In genomic region chr4:112184438-112184837, GRCh38 we compare ENCODE assay signal across 16 cellular contexts. TPM values are rescaled to one million over a fixed set of nuclear protein-coding genes. Genes with fewer than 3 reads are reported as not detected.
DNase-seq lines count a peak whose midpoint lies in the region; ATAC-seq and TF ChIP-seq lines count a peak whose summit lies in the region.
"Had no signal": no experiment of that assay in that cellular context is flagged by ENCODE, and none has a peak within 500 bp of the region (broad histone marks: within the 10 kb centered on the region; RNA-seq: fewer than 3 reads in every experiment).

No MANE protein-coding gene starts in this region.

- H3K4me1 ChIP-seq in heart left ventricle (peaks cover 0 to 21% (median 0%) of the 10 kb centered on the region in 12 donors), gastrocnemius medialis (no peaks in the 10 kb centered on the region)
- H3K4me1 ChIP-seq: BE2C had no signal

- H3K27ac ChIP-seq in heart left ventricle (no peak overlapping the region), gastrocnemius medialis (no peak overlapping the region)
- H3K27ac ChIP-seq: C4-2B, GM23248 had no signal

- in situ Hi-C loops in gastrocnemius medialis (cut with MboI; ENCODE audit: low sequenced_read_pairs in 4 of 4) = no loop called here

- no peak for TF ChIP-seq POLR2A in heart left ventricle (IDR thresholded peaks at IDR 0.05)
- no peak for TF ChIP-seq POLR2A in gastrocnemius medialis (IDR thresholded peaks at IDR 0.05)

- H3K27me3 ChIP-seq in heart left ventricle = no peaks in the 10 kb centered on the region
- H3K27me3 ChIP-seq in gastrocnemius medialis = no peaks in the 10 kb centered on the region
- H3K27me3 ChIP-seq: BE2C had no signal

- peaks cover 27% of the 10 kb centered on the region for H3K4me1 Mint-ChIP-seq in activated T-helper 17 cell treated with anti-CD3 and anti-CD28 coated beads, Interleukin-2, amount 50 U/mL, for 72 hours

- H3K27ac Mint-ChIP-seq in activated naive CD4-positive, alpha-beta T cell treated with anti-CD3 and anti-CD28 coated beads, Interleukin-2, amount 50 U/mL, for 72 hours = no peak overlapping the region
- H3K27ac Mint-ChIP-seq in activated T-helper 17 cell treated with anti-CD3 and anti-CD28 coated beads, Interleukin-2, amount 50 U/mL, for 72 hours = no peak overlapping the region

- peaks cover 0 to 5% of the 10 kb centered on the region in 2 donors for H3K36me3 Mint-ChIP-seq in activated naive CD4-positive, alpha-beta T cell treated with anti-CD3 and anti-CD28 coated beads, Interleukin-2, amount 50 U/mL, for 72 hours
- H3K36me3 Mint-ChIP-seq in activated T-helper 17 cell treated with anti-CD3 and anti-CD28 coated beads, Interleukin-2, amount 50 U/mL, for 72 hours (ENCODE audit: low read depth) = peaks cover 70% of the 10 kb centered on the region

- H3K36me3 ChIP-seq in heart left ventricle = peaks cover 0 to 27% (median 10%) of the 10 kb centered on the region in 9 donors
- no peaks in the 10 kb centered on the region for H3K36me3 ChIP-seq in gastrocnemius medialis
- H3K36me3 ChIP-seq: BE2C had no signal

- no peaks in the 10 kb centered on the region for H3K9me3 ChIP-seq in heart left ventricle
- no peaks in the 10 kb centered on the region for H3K9me3 ChIP-seq in gastrocnemius medialis
- H3K9me3 ChIP-seq: BE2C had no signal

- no peak for TF ChIP-seq CTCF in heart left ventricle (IDR thresholded peaks at IDR 0.05)
- no peak for TF ChIP-seq CTCF in gastrocnemius medialis (IDR thresholded peaks at IDR 0.05 in 4 of 5, conservative IDR thresholded peaks at IDR 0.05 in 1 of 5)

- no peak for DNase-seq in activated naive CD4-positive, alpha-beta T cell treated with anti-CD3 and anti-CD28 coated beads, Interleukin-2, amount 50 U/mL, for 72 hours (ENCODE audit: low spot score in 2 of 2)
- no peak for DNase-seq in activated naive CD4-positive, alpha-beta T cell treated with anti-CD3 and anti-CD28 coated beads, Interleukin-2, amount 50 U/mL, for 16 hours
- no peak for DNase-seq in heart left ventricle
- no peak for DNase-seq in NOMO-1 treated with DMSO at 0.1 percent for 48 hours (lab: John Stamatoyannopoulos, UW; ENCODE audit: unreplicated experiment)
- no peak for DNase-seq in gastrocnemius medialis
- DNase-seq: BE2C; CD4-positive, alpha-beta memory T cell; DMS153; DMS79 treated with DMSO at 0.1 percent for 48 hours; EL; GM23248 had no signal

- ATAC-seq in activated naive CD4-positive, alpha-beta T cell treated with anti-CD3 and anti-CD28 coated beads, Interleukin-2, amount 50 U/mL, for 72 hours = peak; percentile 81 to 96
- peak; percentile 60 for ATAC-seq in HG02610 (IDR thresholded peaks at IDR 0.05; ENCODE audit: unreplicated experiment)
- peak; percentile 87 for ATAC-seq in activated T-helper 17 cell treated with anti-CD3 and anti-CD28 coated beads, Interleukin-2, amount 50 U/mL, for 72 hours (replicated peaks)
- no peak for ATAC-seq in heart left ventricle
- no peak for ATAC-seq in gastrocnemius medialis
- ATAC-seq: HCT116, HepG2 had no signal

- H3K4me3 Mint-ChIP-seq in activated T-helper 17 cell treated with anti-CD3 and anti-CD28 coated beads, Interleukin-2, amount 50 U/mL, for 72 hours = no peak overlapping the region
- H3K4me3 Mint-ChIP-seq: CD4-positive, alpha-beta memory T cell had no signal

- WGBS in heart left ventricle, 4 donors = 97 to 100% (median 99%) methylated on average over 1 of the region's 1 CpG

- no peaks in the 10 kb centered on the region for H3K9me3 Mint-ChIP-seq in activated naive CD4-positive, alpha-beta T cell treated with anti-CD3 and anti-CD28 coated beads, Interleukin-2, amount 50 U/mL, for 72 hours
- H3K9me3 Mint-ChIP-seq in activated T-helper 17 cell treated with anti-CD3 and anti-CD28 coated beads, Interleukin-2, amount 50 U/mL, for 72 hours = no peaks in the 10 kb centered on the region
- H3K9me3 Mint-ChIP-seq: CD4-positive, alpha-beta memory T cell had no signal

- H3K27me3 Mint-ChIP-seq in activated T-helper 17 cell treated with anti-CD3 and anti-CD28 coated beads, Interleukin-2, amount 50 U/mL, for 72 hours = no peaks in the 10 kb centered on the region
- H3K27me3 Mint-ChIP-seq: CD4-positive, alpha-beta memory T cell had no signal

- intact Hi-C loops in heart left ventricle (cut with DNase I) (no loop called here), gastrocnemius medialis (cut with DNase I; ENCODE audit: low total_unique reads) (no loop called here)

- H3K4me3 ChIP-seq in heart left ventricle = no peak overlapping the region
- no peak overlapping the region for H3K4me3 ChIP-seq in gastrocnemius medialis
- H3K4me3 ChIP-seq: GM23248 had no signal

RNA-seq across cellular contexts. Expression of gene FAM241A, which starts 39.2 kb away (rescaled TPM):
- total RNA-seq in activated naive CD4-positive, alpha-beta T cell treated with anti-CD3 and anti-CD28 coated beads, Interleukin-2, amount 50 U/mL, for 72 hours = 1 to 10 TPM; 1.6 to 2.6 TPM
- 1 to 10 TPM; 3.0 to 3.8 TPM for total RNA-seq in activated T-helper 17 cell treated with anti-CD3 and anti-CD28 coated beads, Interleukin-2, amount 50 U/mL, for 72 hours
- 10 to 100 TPM in 1 of 9 donors, 1 to 10 TPM in 8; 5.4 to 10.3 (median 8.5) TPM for total RNA-seq in heart left ventricle
- polyA plus RNA-seq in heart left ventricle = 1 to 10 TPM; 5.3 to 5.8 TPM
- total RNA-seq in gastrocnemius medialis = 1 to 10 TPM; 2.3 to 7.0 (median 3.3) TPM

RNA-seq across cellular contexts. Expression of gene AP1AR, which starts 47.1 kb away (rescaled TPM):
- 10 to 100 TPM; 15.0 to 19.2 TPM for total RNA-seq in activated naive CD4-positive, alpha-beta T cell treated with anti-CD3 and anti-CD28 coated beads, Interleukin-2, amount 50 U/mL, for 72 hours
- 10 to 100 TPM in 1 of 2 donors, 1 to 10 TPM in 1; 9.1 to 23.1 TPM for total RNA-seq in activated T-helper 17 cell treated with anti-CD3 and anti-CD28 coated beads, Interleukin-2, amount 50 U/mL, for 72 hours
- total RNA-seq in heart left ventricle (10 to 100 TPM in 2 of 9 donors, 1 to 10 TPM in 7; 6.8 to 17.3 (median 9.2) TPM), gastrocnemius medialis (10 to 100 TPM in 3 of 4 donors, 1 to 10 TPM in 1; 8.9 to 21.5 (median 15.2) TPM)
- polyA plus RNA-seq in heart left ventricle = 10 to 100 TPM in 1 of 2 donors, 1 to 10 TPM in 1; 3.7 to 13.6 TPM

Comparison
In these comparisons a context has a peak if more than half of its experiments do, and no peak if none do; other contexts are left out.
1. ATAC-seq: peak in activated naive CD4-positive, alpha-beta T cell treated with anti-CD3 and anti-CD28 coated beads, Interleukin-2, amount 50 U/mL, for 72 hours (2 of 2), HG02610 (single experiment) and activated T-helper 17 cell treated with anti-CD3 and anti-CD28 coated beads, Interleukin-2, amount 50 U/mL, for 72 hours (single experiment); none in heart left ventricle (0 of 4) and gastrocnemius medialis (0 of 2).